ENCODE assay signal across 14 cellular contexts in the genomic region with DNA sequence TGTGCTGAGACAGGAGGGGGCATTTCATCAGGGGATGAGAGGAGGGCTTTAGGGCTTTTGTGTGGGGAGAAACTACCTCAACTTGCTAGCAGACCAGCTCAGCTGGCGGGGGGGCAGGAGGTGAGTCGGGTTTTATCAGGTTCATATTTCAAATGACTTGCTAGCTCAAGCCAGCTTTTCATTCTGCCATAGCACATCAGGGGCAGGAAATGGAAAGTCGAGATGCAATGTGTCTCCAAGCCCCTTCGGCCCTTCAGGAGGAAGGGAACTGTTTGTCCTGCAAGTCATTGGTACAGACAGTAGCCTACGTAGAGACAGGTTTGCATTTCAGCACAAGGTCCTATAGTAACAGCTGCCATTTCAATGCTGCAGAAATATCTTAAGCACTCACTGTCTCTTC.
DNase-seq lines count a peak whose midpoint lies in the region; ATAC-seq and TF ChIP-seq lines count a peak whose summit lies in the region.
"Had no signal": no experiment of that assay in that cellular context is flagged by ENCODE, and none has a peak within 500 bp of the region (broad histone marks: within the 10 kb centered on the region; RNA-seq: fewer than 3 reads in every experiment).

No MANE protein-coding gene starts in this region.

- ATAC-seq in activated naive CD4-positive, alpha-beta T cell treated with anti-CD3 and anti-CD28 coated beads, Interleukin-2, amount 50 U/mL, for 72 hours = no peak
- ATAC-seq in stimulated activated memory B cell treated with anti-CD40 and anti-IgM and Interleukin-4, amounts not matched to agents 10 μg/mL and 1 μg/mL and 100 μg/mL, for 72 hours = no peak

- H3K36me3 Mint-ChIP-seq in activated naive CD4-positive, alpha-beta T cell treated with anti-CD3 and anti-CD28 coated beads for 36 hours (ENCODE audit: low read depth) = no peaks in the 10 kb centered on the region
- H3K36me3 Mint-ChIP-seq in activated naive CD4-positive, alpha-beta T cell treated with anti-CD3 and anti-CD28 coated beads, Interleukin-2, amount 50 U/mL, for 72 hours = peaks cover 0 to 17% of the 10 kb centered on the region in 2 donors
- H3K36me3 Mint-ChIP-seq in stimulated activated memory B cell treated with anti-CD40 and anti-IgM and Interleukin-4, amounts not matched to agents 10 μg/mL and 1 μg/mL and 100 μg/mL, for 72 hours = no peaks in the 10 kb centered on the region
- H3K36me3 Mint-ChIP-seq: activated naive CD8-positive, alpha-beta T cell had no signal

- peak overlapping the region in 3 of 4 donors; percentile 9 to 47 (median 40) for H3K27ac ChIP-seq in esophagus muscularis mucosa (replicated peaks in 1 of 4)
- H3K27ac ChIP-seq: GM23248, SK-N-MC had no signal

- no peaks in the 10 kb centered on the region for H3K27me3 Mint-ChIP-seq in activated naive CD4-positive, alpha-beta T cell treated with anti-CD3 and anti-CD28 coated beads for 36 hours (ENCODE audit: low read depth)
- no peaks in the 10 kb centered on the region for H3K27me3 Mint-ChIP-seq in stimulated activated memory B cell treated with anti-CD40 and anti-IgM and Interleukin-4, amounts not matched to agents 10 μg/mL and 1 μg/mL and 100 μg/mL, for 72 hours
- H3K27me3 Mint-ChIP-seq: activated naive CD8-positive, alpha-beta T cell had no signal

- H3K36me3 ChIP-seq in MG63 (no peaks in the 10 kb centered on the region), esophagus muscularis mucosa (no peaks in the 10 kb centered on the region)

- peak; percentile 23 for DNase-seq in activated naive CD4-positive, alpha-beta T cell treated with anti-CD3 and anti-CD28 coated beads for 36 hours
- DNase-seq in activated naive CD4-positive, alpha-beta T cell treated with anti-CD3 and anti-CD28 coated beads, Interleukin-2, amount 50 U/mL, for 72 hours (ENCODE audit: low spot score in 2 of 2) = no peak
- DNase-seq in MG63 (peak; percentile 16), esophagus muscularis mucosa (ENCODE audit: extremely low spot score) (no peak), D341Med (ENCODE audit: low spot score) (no peak), hepatic stellate cell (ENCODE audit: low spot score) (no peak), DMS79 (lab: John Stamatoyannopoulos, UW) (no peak)
- DNase-seq: activated CD4-positive, CD25-positive, alpha-beta regulatory T cell treated with anti-CD3 and anti-CD28 coated beads, Interleukin-2, amount 50 U/mL, for 72 hours; GM23248; NCI-H82; stimulated activated naive CD4-positive, alpha-beta T cell had no signal

- H3K27ac Mint-ChIP-seq in activated naive CD4-positive, alpha-beta T cell treated with anti-CD3 and anti-CD28 coated beads for 36 hours = no peak overlapping the region
- no peak overlapping the region for H3K27ac Mint-ChIP-seq in activated naive CD4-positive, alpha-beta T cell treated with anti-CD3 and anti-CD28 coated beads, Interleukin-2, amount 50 U/mL, for 72 hours
- peak overlapping the region; percentile 1 for H3K27ac Mint-ChIP-seq in stimulated activated memory B cell treated with anti-CD40 and anti-IgM and Interleukin-4, amounts not matched to agents 10 μg/mL and 1 μg/mL and 100 μg/mL, for 72 hours

- intact Hi-C loops in activated naive CD4-positive, alpha-beta T cell treated with anti-CD3 and anti-CD28 coated beads for 36 hours (cut with micrococcal nuclease) = no loop called here
- intact Hi-C loops in esophagus muscularis mucosa (cut with DNase I) = no loop called here

- peaks cover 40% of the 10 kb centered on the region for H3K4me1 Mint-ChIP-seq in activated naive CD4-positive, alpha-beta T cell treated with anti-CD3 and anti-CD28 coated beads for 36 hours (ENCODE audit: low read depth)
- H3K4me1 Mint-ChIP-seq in stimulated activated memory B cell treated with anti-CD40 and anti-IgM and Interleukin-4, amounts not matched to agents 10 μg/mL and 1 μg/mL and 100 μg/mL, for 72 hours = peaks cover 19% of the 10 kb centered on the region

- peaks cover 24 to 34% (median 32%) of the 10 kb centered on the region in 4 donors for H3K4me1 ChIP-seq in esophagus muscularis mucosa

- TF ChIP-seq CTCF in esophagus muscularis mucosa (IDR thresholded peaks at IDR 0.05) = no peak

- TF ChIP-seq POLR2A in esophagus muscularis mucosa (IDR thresholded peaks at IDR 0.05; ENCODE audit: low read depth) = no peak

- H3K9me3 ChIP-seq in MG63 (no peaks in the 10 kb centered on the region), esophagus muscularis mucosa (no peaks in the 10 kb centered on the region)

- TF ChIP-seq EP300 in esophagus muscularis mucosa (IDR thresholded peaks at IDR 0.05) = no peak

- WGBS in esophagus muscularis mucosa = 78% methylated on average over 3 of the region's 5 CpGs

- CTCF ChIA-PET in activated naive CD4-positive, alpha-beta T cell treated with anti-CD3 and anti-CD28 coated beads for 36 hours (lab: Charles Lee) = interaction anchor here (1.4 to 1.6 kb wide), 3 partner anchors 20 to 92 kb away, joined by 3 read pairs; no protein-coding TSS in a partner anchor

- H3K4me3 ChIP-seq in MG63 = no peak overlapping the region
- H3K4me3 ChIP-seq in esophagus muscularis mucosa = no peak overlapping the region
- H3K4me3 ChIP-seq: GM23248, SK-N-MC had no signal

- H3K4me3 Mint-ChIP-seq in activated naive CD4-positive, alpha-beta T cell treated with anti-CD3 and anti-CD28 coated beads for 36 hours = no peak overlapping the region
- no peak overlapping the region for H3K4me3 Mint-ChIP-seq in stimulated activated memory B cell treated with anti-CD40 and anti-IgM and Interleukin-4, amounts not matched to agents 10 μg/mL and 1 μg/mL and 100 μg/mL, for 72 hours

- H3K27me3 ChIP-seq in MG63 (no peaks in the 10 kb centered on the region), esophagus muscularis mucosa (no peaks in the 10 kb centered on the region)

- H3K9me3 Mint-ChIP-seq in activated naive CD4-positive, alpha-beta T cell treated with anti-CD3 and anti-CD28 coated beads for 36 hours = no peaks in the 10 kb centered on the region
- peaks cover 5 to 22% of the 10 kb centered on the region in 2 donors for H3K9me3 Mint-ChIP-seq in activated naive CD4-positive, alpha-beta T cell treated with anti-CD3 and anti-CD28 coated beads, Interleukin-2, amount 50 U/mL, for 72 hours
- H3K9me3 Mint-ChIP-seq in stimulated activated memory B cell treated with anti-CD40 and anti-IgM and Interleukin-4, amounts not matched to agents 10 μg/mL and 1 μg/mL and 100 μg/mL, for 72 hours = no peaks in the 10 kb centered on the region

Comparison
In these comparisons a context has a peak if more than half of its experiments do, and no peak if none do; other contexts are left out.
1. DNase-seq: peak in activated naive CD4-positive, alpha-beta T cell treated with anti-CD3 and anti-CD28 coated beads for 36 hours (single experiment) and MG63 (single experiment); none in activated naive CD4-positive, alpha-beta T cell treated with anti-CD3 and anti-CD28 coated beads, Interleukin-2, amount 50 U/mL, for 72 hours (0 of 2), esophagus muscularis mucosa (single experiment), D341Med (single experiment), hepatic stellate cell (single experiment) and DMS79 (single experiment).